Comparison of ENCODE assay signal across 19 cellular contexts in the genomic region with DNA sequence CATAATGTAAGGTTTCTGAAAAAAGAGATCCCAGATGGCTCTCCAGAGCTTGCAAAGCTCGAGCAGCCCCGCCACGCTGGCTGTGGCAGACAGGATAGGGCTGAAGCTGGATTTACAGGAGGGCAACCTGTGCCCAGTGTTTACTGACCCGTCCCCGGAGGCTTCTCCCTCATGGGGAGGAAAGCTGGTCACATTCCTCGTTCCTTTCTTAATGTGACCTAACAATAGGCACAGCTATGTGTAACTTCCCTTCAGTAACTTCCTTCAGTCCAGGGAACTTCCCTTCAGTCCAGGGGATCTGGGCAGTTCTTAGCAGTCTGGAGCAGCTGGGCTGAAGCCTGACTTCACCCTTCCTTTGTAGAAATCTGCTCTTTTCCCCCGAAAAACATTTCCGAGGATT. TPM values are rescaled to one million over a fixed set of nuclear protein-coding genes. Genes with fewer than 3 reads are reported as not detected.
DNase-seq lines count a peak whose midpoint lies in the region; ATAC-seq, FAIRE-seq and TF ChIP-seq lines count a peak whose summit lies in the region.
"Had no signal": no experiment of that assay in that cellular context is flagged by ENCODE, and none has a peak within 500 bp of the region (broad histone marks: within the 10 kb centered on the region; RNA-seq: fewer than 3 reads in every experiment).

No MANE protein-coding gene starts in this region.

- ATAC-seq in left cardiac atrium (peak; percentile 42 to 56), left lobe of liver (no peak)

- no CpG with 5 or more reads among the region's 8 CpGs for WGBS in neuronal stem cell (ENCODE audit: extremely low coverage in 2 of 2, insufficient read length in 2 of 2, insufficient replicate concordance in 1 of 2), 2 donors

- H3K27me3 ChIP-seq in ascending aorta, result no peaks in the 10 kb centered on the region
- no peaks in the 10 kb centered on the region for H3K27me3 ChIP-seq in breast epithelium
- no peaks in the 10 kb centered on the region for H3K27me3 ChIP-seq in neuronal stem cell (ENCODE audit: control insufficient read depth in 3 of 3, insufficient read depth in 3 of 3, low read depth in 1 of 3, low read length in 3 of 3)

- peaks cover 13% of the 10 kb centered on the region for H3K36me3 Mint-ChIP-seq in progenitor cell of endocrine pancreas (ENCODE audit: insufficient read depth)

- H3K27ac ChIP-seq in ascending aorta (peak overlapping the region; percentile 4 to 36), breast epithelium (no peak overlapping the region), neuronal stem cell (replicated peaks; ENCODE audit: low read length) (no peak overlapping the region)
- H3K27ac ChIP-seq: WERI-Rb-1 had no signal

- peaks cover 63 to 95% of the 10 kb centered on the region in 2 donors for H3K36me3 ChIP-seq in ascending aorta
- H3K36me3 ChIP-seq in breast epithelium, result no peaks in the 10 kb centered on the region
- peaks cover 44 to 96% of the 10 kb centered on the region in 2 donors for H3K36me3 ChIP-seq in neuronal stem cell (replicated peaks in 1 of 2; ENCODE audit: control insufficient read depth in 2 of 2, insufficient read depth in 2 of 2, low read length in 2 of 2)

- H3K4me3 ChIP-seq in ascending aorta, result no peak overlapping the region
- no peak overlapping the region for H3K4me3 ChIP-seq in breast epithelium
- H3K4me3 ChIP-seq in neuronal stem cell (ENCODE audit: low read length in 2 of 2), result no peak overlapping the region

- TF ChIP-seq CTCF in ascending aorta (IDR thresholded peaks at IDR 0.05), result no peak
- TF ChIP-seq CTCF in progenitor cell of endocrine pancreas (IDR thresholded peaks at IDR 0.05; ENCODE audit: unreplicated experiment), result no peak
- TF ChIP-seq CTCF in breast epithelium (IDR thresholded peaks at IDR 0.05), result no peak

- H4K8ac ChIP-seq in neuronal stem cell (ENCODE audit: low read depth, low read length), result no peak overlapping the region

- H3K14ac ChIP-seq in neuronal stem cell (ENCODE audit: low read length), result no peak overlapping the region

- no peak overlapping the region for H3K18ac ChIP-seq in neuronal stem cell (ENCODE audit: low read length)

- no peak overlapping the region for H2BK12ac ChIP-seq in neuronal stem cell (ENCODE audit: low read length)

- no peaks in the 10 kb centered on the region for H3K9me3 Mint-ChIP-seq in progenitor cell of endocrine pancreas (ENCODE audit: low read depth)
- H3K9me3 Mint-ChIP-seq: activated CD4-positive, alpha-beta memory T cell treated with anti-CD3 and anti-CD28 coated beads, Interleukin-2, amount 10 ng/mL, durations not matched to agents 7 days and 5 days; activated T-helper 1 cell treated with anti-CD3 and anti-CD28 coated beads, Interleukin-12 subunit alpha, Interleukin-12 subunit beta, Interleukin-2, Interleukin-4 antibody, amounts not matched to agents 30 ng/mL and 10 ng/mL and 1 ng/mL, durations not matched to agents 14 hours and 24 hours and 36 hours; immature natural killer cell had no signal

- FAIRE-seq in GM12891 (lab: Jason Lieb, UNC), result peak; percentile 38
- FAIRE-seq: D721Med, GM12892 had no signal

- H2BK15ac ChIP-seq in neuronal stem cell (ENCODE audit: low read length), result no peak overlapping the region

- DNase-seq in GM12891 (ENCODE audit: insufficient read length, low spot score) (no peak), ascending aorta (ENCODE audit: low spot score in 2 of 2) (no peak), left cardiac atrium (no peak), progenitor cell of endocrine pancreas (ENCODE audit: low spot score, unreplicated experiment) (no peak), left lobe of liver (ENCODE audit: low spot score) (no peak), breast epithelium (ENCODE audit: low spot score in 2 of 2) (no peak), neuronal stem cell (ENCODE audit: low spot score) (no peak), COR-L47 (lab: John Stamatoyannopoulos, UW) (no peak)
- DNase-seq: activated CD4-positive, alpha-beta memory T cell treated with anti-CD3 and anti-CD28 coated beads, Interleukin-2, amount 10 ng/mL, durations not matched to agents 7 days and 5 days; amniotic stem cell; GDM1; glutamatergic neuron; immature natural killer cell; NK-92 treated with Interleukin-12 subunit alpha and Interleukin-12 subunit beta, amount 100 ng/mL, for 24 hours; T-helper 1 cell; WERI-Rb-1 had no signal

- TF ChIP-seq POLR2A in GM12891 (IDR thresholded peaks at IDR 0.05; ENCODE audit: low read depth, low read length) (no peak), breast epithelium (IDR thresholded peaks at IDR 0.05) (no peak)

- no peak overlapping the region for H2BK120ac ChIP-seq in neuronal stem cell (ENCODE audit: low read depth, low read length)

- H3K79me1 ChIP-seq in neuronal stem cell (ENCODE audit: low read depth, low read length), result peaks cover 2% of the 10 kb centered on the region

- peaks cover 0 to 3% of the 10 kb centered on the region in 2 donors for H3K4me1 ChIP-seq in ascending aorta
- no peaks in the 10 kb centered on the region for H3K4me1 ChIP-seq in breast epithelium
- no peaks in the 10 kb centered on the region for H3K4me1 ChIP-seq in neuronal stem cell (ENCODE audit: control insufficient read depth in 2 of 2, insufficient read depth in 1 of 2, low read depth in 1 of 2, low read length in 2 of 2)

- no peak overlapping the region for H2BK5ac ChIP-seq in neuronal stem cell (ENCODE audit: low read length)

- H3K27me3 Mint-ChIP-seq in progenitor cell of endocrine pancreas, result no peaks in the 10 kb centered on the region
- H3K27me3 Mint-ChIP-seq: activated CD4-positive, alpha-beta memory T cell treated with anti-CD3 and anti-CD28 coated beads, Interleukin-2, amount 10 ng/mL, durations not matched to agents 7 days and 5 days had no signal

- H3K9ac ChIP-seq in neuronal stem cell (ENCODE audit: low read depth, low read length, poor library complexity), result no peak overlapping the region

- no peak overlapping the region for H3K23ac ChIP-seq in neuronal stem cell (ENCODE audit: low read depth, low read length, poor library complexity)

- H3K9me3 ChIP-seq in ascending aorta (no peaks in the 10 kb centered on the region), breast epithelium (no peaks in the 10 kb centered on the region), neuronal stem cell (replicated peaks in 1 of 2; ENCODE audit: control insufficient read depth in 2 of 2, insufficient read depth in 1 of 2, low read depth in 1 of 2, low read length in 2 of 2) (no peaks in the 10 kb centered on the region)

- H2AK5ac ChIP-seq in neuronal stem cell (ENCODE audit: low read depth, low read length), result no peak overlapping the region

- no peaks in the 10 kb centered on the region for H3K4me1 Mint-ChIP-seq in progenitor cell of endocrine pancreas (ENCODE audit: low read depth)
- H3K4me1 Mint-ChIP-seq: activated CD4-positive, alpha-beta memory T cell treated with anti-CD3 and anti-CD28 coated beads, Interleukin-2, amount 10 ng/mL, durations not matched to agents 7 days and 5 days had no signal

- no peak overlapping the region for H2AFZ ChIP-seq in neuronal stem cell (ENCODE audit: low read length)

- H3K4me2 ChIP-seq in neuronal stem cell (ENCODE audit: insufficient read depth, low read length, poor library complexity, severe bottlenecking), result no peak overlapping the region

- H4K91ac ChIP-seq in neuronal stem cell (ENCODE audit: low read depth, low read length, poor library complexity), result no peak overlapping the region

- no peak overlapping the region for H3K4ac ChIP-seq in neuronal stem cell (ENCODE audit: low read length)

- H3K4me3 Mint-ChIP-seq in progenitor cell of endocrine pancreas (ENCODE audit: low read depth), result no peak overlapping the region
- H3K4me3 Mint-ChIP-seq: activated CD4-positive, alpha-beta memory T cell treated with anti-CD3 and anti-CD28 coated beads, Interleukin-2, amount 10 ng/mL, durations not matched to agents 7 days and 5 days; activated T-helper 1 cell treated with anti-CD3 and anti-CD28 coated beads, Interleukin-12 subunit alpha, Interleukin-12 subunit beta, Interleukin-2, Interleukin-4 antibody, amounts not matched to agents 30 ng/mL and 10 ng/mL and 1 ng/mL, durations not matched to agents 14 hours and 24 hours and 36 hours; immature natural killer cell had no signal

- intact Hi-C loops in ascending aorta (cut with DNase I) (no loop called here), left cardiac atrium (cut with DNase I) (no loop called here), breast epithelium (cut with DNase I; ENCODE audit: low total_unique reads) (no loop called here)

- peak overlapping the region; percentile 62 for H3K27ac Mint-ChIP-seq in progenitor cell of endocrine pancreas
- H3K27ac Mint-ChIP-seq: activated CD4-positive, alpha-beta memory T cell treated with anti-CD3 and anti-CD28 coated beads, Interleukin-2, amount 10 ng/mL, durations not matched to agents 7 days and 5 days; activated T-helper 1 cell treated with anti-CD3 and anti-CD28 coated beads, Interleukin-12 subunit alpha, Interleukin-12 subunit beta, Interleukin-2, Interleukin-4 antibody, amounts not matched to agents 30 ng/mL and 10 ng/mL and 1 ng/mL, durations not matched to agents 14 hours and 24 hours and 36 hours had no signal

TF ChIP-seq in GM12891, 5 proteins besides CTCF, POLR2A, EP300 and RAD21:
- TF ChIP-seq PAX5 (IDR thresholded peaks at IDR 0.05; ENCODE audit: insufficient read depth, low read length, severe bottlenecking), result no peak
- TF ChIP-seq SPI1 (IDR thresholded peaks at IDR 0.05; ENCODE audit: low read depth, low read length), result no peak
- no peak for TF ChIP-seq POU2F2 (IDR thresholded peaks at IDR 0.05; ENCODE audit: low read depth, low read length)
- TF ChIP-seq POLR2AphosphoS5 (IDR thresholded peaks at IDR 0.05; ENCODE audit: low read depth, low read length), result no peak
- TF ChIP-seq TAF1 (IDR thresholded peaks at IDR 0.05; ENCODE audit: low read depth, low read length), result no peak

RNA-seq across cellular contexts. Expression of a gene that starts 7.7 kb away (rescaled TPM):
- 0.23 TPM for polyA plus RNA-seq in GM12891 (2012; ENCODE audit: low read depth, missing spikeins)
- total RNA-seq in ascending aorta (not detected), left cardiac atrium (under 1 TPM; 0.21 to 0.37 TPM), progenitor cell of endocrine pancreas (0.95 and 1.0 TPM in 2 replicates), left lobe of liver (not detected), breast epithelium (under 1 TPM; 0.16 to 0.66 (median 0.29) TPM)
- 0.07 TPM for polyA plus RNA-seq in neuronal stem cell (2013, experiment 1 of 2)
- 0.01 TPM for polyA plus RNA-seq in neuronal stem cell (2013, experiment 2 of 2)

RNA-seq across cellular contexts. Expression of a gene that starts 34.3 kb away (rescaled TPM):
- 33.7 TPM for polyA plus RNA-seq in GM12891 (2012; ENCODE audit: low read depth, missing spikeins)
- 33.0 TPM for total RNA-seq in ascending aorta
- total RNA-seq in left cardiac atrium, result 10 to 100 TPM; 10.3 to 18.3 TPM
- 37.6 and 38.5 TPM in 2 replicates for total RNA-seq in progenitor cell of endocrine pancreas
- 35.6 TPM for total RNA-seq in left lobe of liver
- 10 to 100 TPM; 13.1 to 20.0 (median 13.2) TPM for total RNA-seq in breast epithelium
- 53.2 TPM for polyA plus RNA-seq in neuronal stem cell (2013, experiment 1 of 2)
- 53.4 TPM for polyA plus RNA-seq in neuronal stem cell (2013, experiment 2 of 2)

Comparison
In these comparisons a context has a peak if more than half of its experiments do, and no peak if none do; other contexts are left out.
1. H3K27ac ChIP-seq: peak in ascending aorta (2 of 2); none in breast epithelium (0 of 2) and neuronal stem cell (single experiment).